ENCODE assay signal across 15 cellular contexts in genomic region chr6:5665667-5666066, GRCh38.
DNase-seq lines count a peak whose midpoint lies in the region; ATAC-seq and TF ChIP-seq lines count a peak whose summit lies in the region.
"Had no signal": no experiment of that assay in that cellular context is flagged by ENCODE, and none has a peak within 500 bp of the region (broad histone marks: within the 10 kb centered on the region; RNA-seq: fewer than 3 reads in every experiment).

No MANE protein-coding gene starts in this region.

- peak overlapping the region in 7 of 8 donors; percentile 32 to 68 (median 43) for H3K4me3 Mint-ChIP-seq in CD4-positive, alpha-beta memory T cell
- H3K4me3 Mint-ChIP-seq in T-cell = peak overlapping the region; percentile 53 to 72 (median 68)

- peak overlapping the region in 1 of 11 experiments; percentile 0; a peak in 1 of 22 replicates for H3K9ac ChIP-seq in BLaER1 treated with 17β-estradiol and CSF1 and Interleukin-3, amounts not matched to agents 10 nM and 100 nM

- peak overlapping the region; percentile 36 to 86 (median 68); a peak in 20 of 22 replicates for H3K4me2 ChIP-seq in BLaER1 treated with 17β-estradiol and CSF1 and Interleukin-3, amounts not matched to agents 10 nM and 100 nM
- H3K4me2 ChIP-seq: smooth muscle cell had no signal

- H3K27ac ChIP-seq in BLaER1 treated with 17β-estradiol and CSF1 and Interleukin-3, amounts not matched to agents 10 nM and 100 nM = peak overlapping the region in 1 of 11 experiments; percentile 15; a peak in 1 of 22 replicates
- H3K27ac ChIP-seq in CD4-positive, alpha-beta memory T cell (ENCODE audit: low read depth, low read length) = no peak overlapping the region
- H3K27ac ChIP-seq in left lung = no peak overlapping the region
- H3K27ac ChIP-seq: cardiac muscle cell, thoracic aorta had no signal

- H3K9me3 ChIP-seq in BLaER1 treated with 17β-estradiol and CSF1 and Interleukin-3, amounts not matched to agents 10 nM and 100 nM (replicated peaks in 1 of 11) = no peaks in the 10 kb centered on the region; a peak in 1 of 22 replicates
- no peaks in the 10 kb centered on the region for H3K9me3 ChIP-seq in CD4-positive, alpha-beta memory T cell (ENCODE audit: control insufficient read depth in 1 of 2, low read length in 2 of 2)
- H3K9me3 ChIP-seq in left lung = no peaks in the 10 kb centered on the region
- H3K9me3 ChIP-seq: thoracic aorta had no signal

- no peak overlapping the region for H3K4me3 ChIP-seq in BLaER1 treated with 17β-estradiol and CSF1 and Interleukin-3, amounts not matched to agents 10 nM and 100 nM
- H3K4me3 ChIP-seq in CD4-positive, alpha-beta memory T cell (ENCODE audit: low read length in 2 of 2) = no peak overlapping the region
- no peak overlapping the region for H3K4me3 ChIP-seq in left lung
- H3K4me3 ChIP-seq: cardiac muscle cell, smooth muscle cell, thoracic aorta had no signal

- peaks cover 0 to 7% of the 10 kb centered on the region in 2 donors for H3K36me3 Mint-ChIP-seq in CD4-positive, alpha-beta memory T cell
- H3K36me3 Mint-ChIP-seq in T-cell = peaks cover 8% of the 10 kb centered on the region

- TF ChIP-seq CTCF in left lung (IDR thresholded peaks at IDR 0.05) = no peak

- H4K20me1 ChIP-seq in BLaER1 treated with 17β-estradiol and CSF1 and Interleukin-3, amounts not matched to agents 10 nM and 100 nM = no peaks in the 10 kb centered on the region

- no peak for DNase-seq in CD4-positive, alpha-beta memory T cell
- DNase-seq in T-cell (no peak), medulla oblongata (ENCODE audit: extremely low spot score) (peak; percentile 16), left lung (no peak), NCI-H2196 (lab: John Stamatoyannopoulos, UW; ENCODE audit: unreplicated experiment) (no peak)
- no peak for DNase-seq in stimulated activated CD4-positive, alpha-beta T cell treated with anti-CD3 and anti-CD28 coated beads, Interleukin-2, amount 100 ng/mL, for 24 hours
- DNase-seq: activated CD8-positive, alpha-beta memory T cell treated with anti-CD3 and anti-CD28 coated beads, Interleukin-2, amount 50 U/mL, for 48 hours; amniotic stem cell; NCI-H1694 treated with DMSO at 0.1 percent for 48 hours; NCI-H446 treated with DMSO at 0.1 percent for 48 hours; stimulated activated CD8-positive, alpha-beta memory T cell treated with anti-CD3 and anti-CD28 coated beads, Interleukin-4, amount 100 ng/mL, for 48 hours had no signal

- peak overlapping the region; percentile 33 to 92 (median 77) for H3K27ac Mint-ChIP-seq in CD4-positive, alpha-beta memory T cell
- peak overlapping the region; percentile 84 to 93 for H3K27ac Mint-ChIP-seq in T-cell

- ATAC-seq in T-cell (replicated peaks in 1 of 4) = no peak
- ATAC-seq in left lung = no peak

- H3K4me1 ChIP-seq in BLaER1 treated with 17β-estradiol and CSF1 and Interleukin-3, amounts not matched to agents 10 nM and 100 nM = peaks cover 15 to 42% (median 28%) of the 10 kb centered on the region in 10 experiments
- H3K4me1 ChIP-seq in CD4-positive, alpha-beta memory T cell (ENCODE audit: insufficient read depth, low read length) = peaks cover 53% of the 10 kb centered on the region
- H3K4me1 ChIP-seq in left lung = peaks cover 0 to under 1% of the 10 kb centered on the region in 2 donors

- H3K27me3 ChIP-seq in BLaER1 treated with 17β-estradiol and CSF1 and Interleukin-3, amounts not matched to agents 10 nM and 100 nM = no peaks in the 10 kb centered on the region
- H3K27me3 ChIP-seq in CD4-positive, alpha-beta memory T cell (ENCODE audit: insufficient read depth, low read length) = no peaks in the 10 kb centered on the region
- H3K27me3 ChIP-seq in left lung = no peaks in the 10 kb centered on the region
- H3K27me3 ChIP-seq: cardiac muscle cell had no signal

- H3K36me3 ChIP-seq in BLaER1 treated with 17β-estradiol and CSF1 and Interleukin-3, amounts not matched to agents 10 nM and 100 nM = no peaks in the 10 kb centered on the region
- H3K36me3 ChIP-seq in CD4-positive, alpha-beta memory T cell (ENCODE audit: insufficient read depth, low read length) = no peaks in the 10 kb centered on the region
- no peaks in the 10 kb centered on the region for H3K36me3 ChIP-seq in left lung
- H3K36me3 ChIP-seq: cardiac muscle cell, thoracic aorta had no signal

- H3K4me1 Mint-ChIP-seq in CD4-positive, alpha-beta memory T cell = peaks cover 25 to 69% (median 51%) of the 10 kb centered on the region in 4 donors
- H3K4me1 Mint-ChIP-seq in T-cell = peaks cover 73 to 80% (median 78%) of the 10 kb centered on the region in 3 donors

- CTCF ChIA-PET in CD4-positive, alpha-beta memory T cell (lab: Charles Lee; ENCODE audit: partially characterized antibody) = no interaction called here
- CTCF ChIA-PET in T-cell (lab: Charles Lee) = no interaction called here

- peaks cover 0 to 3% (median 0%) of the 10 kb centered on the region in 8 donors for H3K9me3 Mint-ChIP-seq in CD4-positive, alpha-beta memory T cell
- peaks cover 0 to 4% (median 0%) of the 10 kb centered on the region in 3 donors for H3K9me3 Mint-ChIP-seq in T-cell

- no peaks in the 10 kb centered on the region for H3K27me3 Mint-ChIP-seq in CD4-positive, alpha-beta memory T cell
- H3K27me3 Mint-ChIP-seq in T-cell = no peaks in the 10 kb centered on the region

- POLR2A ChIA-PET in CD4-positive, alpha-beta memory T cell (lab: Charles Lee; ENCODE audit: partially characterized antibody) = no interaction called here
- POLR2A ChIA-PET in T-cell (lab: Charles Lee) = interaction anchor here in 1 of 2 donors (0.6 kb wide), 1 partner anchor 186 kb away, joined by 3 read pairs; no protein-coding TSS in a partner anchor

- intact Hi-C loops in CD4-positive, alpha-beta memory T cell (cut with micrococcal nuclease) = loop anchor here (5.0 kb wide), 1 partner anchor 38 kb away; no protein-coding TSS in a partner anchor
- intact Hi-C loops in left lung (cut with DNase I) = no loop called here
